20 cellular contexts compared by ENCODE assay signal in genomic region chr6:44627879-44628271, GRCh38.
"Had no signal": no experiment of that assay in that cellular context is flagged by ENCODE, and none has a peak within 500 bp of the region (broad histone marks: within the 10 kb centered on the region; RNA-seq: fewer than 3 reads in every experiment).

No MANE protein-coding gene starts in this region.

- ATAC-seq: foreskin keratinocyte; stimulated activated naive CD8-positive, alpha-beta T cell treated with anti-CD3 and anti-CD28 coated beads, Interleukin-15, amount 100 ng/mL, for 72 hours had no signal

- H3K27ac Mint-ChIP-seq: endodermal cell; memory B cell; mesothelial cell of epicardium; natural killer cell treated with Interleukin-12 subunit alpha and Interleukin-12 subunit beta and Interleukin-15 and Interleukin-18, amount 100 ng/mL, for 72 hours; stimulated activated naive B cell treated with anti-CD40 and anti-IgM and Interleukin-4, amounts not matched to agents 10 μg/mL and 1 μg/mL and 100 μg/mL, for 72 hours had no signal

- H3K36me3 ChIP-seq: colonic mucosa, left ventricle myocardium inferior, lower lobe of right lung, tibial nerve had no signal

- H3K9me3 Mint-ChIP-seq: endodermal cell; memory B cell; mesothelial cell of epicardium; natural killer cell treated with Interleukin-12 subunit alpha and Interleukin-12 subunit beta and Interleukin-15 and Interleukin-18, amount 100 ng/mL, for 72 hours; stimulated activated naive B cell treated with anti-CD40 and anti-IgM and Interleukin-4, amounts not matched to agents 10 μg/mL and 1 μg/mL and 100 μg/mL, for 72 hours; stimulated activated naive CD8-positive, alpha-beta T cell treated with anti-CD3 and anti-CD28 coated beads, Interleukin-15, amount 100 ng/mL, for 72 hours had no signal

- H3K27ac ChIP-seq: colonic mucosa, foreskin keratinocyte, hepatocyte, left ventricle myocardium inferior, lower lobe of right lung, skin epidermis, testis, tibial nerve had no signal

- H2AFZ ChIP-seq: hepatocyte had no signal

- H3K4me1 ChIP-seq: foreskin keratinocyte, left ventricle myocardium inferior, lower lobe of right lung had no signal

- H3K27me3 ChIP-seq: colonic mucosa, foreskin keratinocyte, hepatocyte, testis, tibial nerve had no signal

- H3K4me2 ChIP-seq: hepatocyte had no signal

- H3K4me3 Mint-ChIP-seq: endodermal cell; memory B cell; mesothelial cell of epicardium; natural killer cell treated with Interleukin-12 subunit alpha and Interleukin-12 subunit beta and Interleukin-15 and Interleukin-18, amount 100 ng/mL, for 72 hours; stimulated activated naive CD8-positive, alpha-beta T cell treated with anti-CD3 and anti-CD28 coated beads, Interleukin-15, amount 100 ng/mL, for 72 hours had no signal

- H3K4me3 ChIP-seq: colonic mucosa, hepatocyte, left ventricle myocardium inferior, lower lobe of right lung, skin epidermis, testis, tibial nerve had no signal

- H3K79me2 ChIP-seq: hepatocyte had no signal

- H3K36me3 Mint-ChIP-seq: memory B cell; mesothelial cell of epicardium; natural killer cell treated with Interleukin-12 subunit alpha and Interleukin-12 subunit beta and Interleukin-15 and Interleukin-18, amount 100 ng/mL, for 72 hours; stimulated activated naive B cell treated with anti-CD40 and anti-IgM and Interleukin-4, amounts not matched to agents 10 μg/mL and 1 μg/mL and 100 μg/mL, for 72 hours had no signal

- H3K9me3 ChIP-seq: colonic mucosa, left ventricle myocardium inferior, lower lobe of right lung, testis, tibial nerve had no signal

- DNase-seq: effector CD4-positive, alpha-beta T cell; erythroblast; foreskin keratinocyte; kidney; posterior cingulate gyrus; stimulated activated CD4-positive, alpha-beta T cell treated with anti-CD3 and anti-CD28 coated beads, Interleukin-2, amount 100 ng/mL, for 24 hours; stimulated activated CD4-positive, alpha-beta T cell treated with anti-CD3 and anti-CD28 coated beads, Interleukin-4, amount 100 ng/mL, for 4 hours; stimulated activated naive B cell treated with anti-CD40 and anti-IgM and Interleukin-4, amounts not matched to agents 10 μg/mL and 1 μg/mL and 100 μg/mL, for 72 hours; stimulated activated naive CD8-positive, alpha-beta T cell treated with anti-CD3 and anti-CD28 coated beads, Interleukin-15, amount 100 ng/mL, for 72 hours; testis had no signal
